8 cellular contexts compared by ENCODE assay signal in genomic region chr9:96150324-96151023, GRCh38.
DNase-seq lines count a peak whose midpoint lies in the region; ATAC-seq lines count a peak whose summit lies in the region.

No MANE protein-coding gene starts in this region.

- no peaks in the 10 kb centered on the region for H3K36me3 Mint-ChIP-seq in T-helper 2 cell treated with Interferon-gamma antibody and Interleukin-4, amounts not matched to agents 5 μg/mL and 100 μg/mL, for 36 hours (ENCODE audit: low read depth)

- peak overlapping the region; percentile 72 for H3K4me3 Mint-ChIP-seq in T-helper 2 cell treated with Interferon-gamma antibody and Interleukin-4, amounts not matched to agents 5 μg/mL and 100 μg/mL, for 36 hours

- H3K9me3 Mint-ChIP-seq in T-helper 2 cell treated with Interferon-gamma antibody and Interleukin-4, amounts not matched to agents 5 μg/mL and 100 μg/mL, for 36 hours = no peaks in the 10 kb centered on the region

- peak; percentile 92 for ATAC-seq in GM18870 (IDR thresholded peaks at IDR 0.05; ENCODE audit: unreplicated experiment)
- ATAC-seq in HG03025 (IDR thresholded peaks at IDR 0.05; ENCODE audit: low FRiP score, unreplicated experiment) = peak; percentile 91
- ATAC-seq in esophagus mucosa = peak; percentile 10

- DNase-seq in T-helper 2 cell treated with Interferon-gamma antibody and Interleukin-4, amounts not matched to agents 5 μg/mL and 100 μg/mL, for 36 hours (ENCODE audit: low spot score) = peak; percentile 81
- DNase-seq in NCI-H524 treated with DMSO at 0.1 percent for 48 hours (lab: John Stamatoyannopoulos, UW) = no peak
- DNase-seq in iPS-NIHi11 (ENCODE audit: low spot score) = no peak
- no peak for DNase-seq in CD1c-positive myeloid dendritic cell (ENCODE audit: extremely low spot score)
- no peak for DNase-seq in COLO668 (lab: John Stamatoyannopoulos, UW; ENCODE audit: unreplicated experiment)

- peaks cover 2% of the 10 kb centered on the region for H3K27me3 Mint-ChIP-seq in T-helper 2 cell treated with Interferon-gamma antibody and Interleukin-4, amounts not matched to agents 5 μg/mL and 100 μg/mL, for 36 hours (ENCODE audit: low read depth)

- H3K4me1 Mint-ChIP-seq in T-helper 2 cell treated with Interferon-gamma antibody and Interleukin-4, amounts not matched to agents 5 μg/mL and 100 μg/mL, for 36 hours (ENCODE audit: low read depth) = peaks cover 35% of the 10 kb centered on the region

- peak overlapping the region; percentile 86 for H3K27ac Mint-ChIP-seq in T-helper 2 cell treated with Interferon-gamma antibody and Interleukin-4, amounts not matched to agents 5 μg/mL and 100 μg/mL, for 36 hours

Comparison
In these comparisons a context has a peak if more than half of its experiments do, and no peak if none do; other contexts are left out.
1. ATAC-seq: peak in every context shown above with its lines; median percentile 92 in GM18870; 91 in HG03025; 10 in esophagus mucosa.